6 cellular contexts compared by ENCODE assay signal in genomic region chr19:39398297-39398864, GRCh38. TPM values are rescaled to one million over a fixed set of nuclear protein-coding genes. Genes with fewer than 3 reads are reported as not detected.
DNase-seq lines count a peak whose midpoint lies in the region; ATAC-seq and TF ChIP-seq lines count a peak whose summit lies in the region.

No MANE protein-coding gene starts in this region.

- 79 to 85% methylated on average over 11 of the region's 11 CpGs for WGBS in heart right ventricle, 2 donors

- H3K27me3 ChIP-seq in heart right ventricle = no peaks in the 10 kb centered on the region

- no peak for TF ChIP-seq CTCF in GM13976 (IDR thresholded peaks at IDR 0.05; ENCODE audit: borderline replicate concordance, control extremely low read depth, extremely low read depth, insufficient read depth, missing control alignments)
- no peak for TF ChIP-seq CTCF in heart right ventricle (IDR thresholded peaks at IDR 0.05)

- peak in 6 of 8 donors; percentile 6 to 23 (median 10) for ATAC-seq in heart right ventricle
- ATAC-seq in HG03280 (IDR thresholded peaks at IDR 0.05; ENCODE audit: unreplicated experiment) = no peak
- no peak for ATAC-seq in GM18517 (IDR thresholded peaks at IDR 0.05; ENCODE audit: unreplicated experiment)

- DNase-seq in GM13976 (ENCODE audit: low spot score) (peak; percentile 61), heart right ventricle (peak; percentile 66 to 69), stromal cell of bone marrow (ENCODE audit: low read depth) (peak; percentile 83)
- DNase-seq in activated CD4-positive, alpha-beta T cell treated with anti-CD3 and anti-CD28 coated beads, Interleukin-2, amount 50 U/mL, for 1 hour = peak; percentile 51

- intact Hi-C loops in heart right ventricle (cut with DNase I) = loop anchor here in 5 of 10 donors (1.0 to 5.0 kb wide), 3 partner anchors 13 to 139 kb away; partner anchors contain the start of gene EID2B (in 3 of the 5)

- in situ Hi-C loops in GM13976 (cut with MboI; ENCODE audit: low sequenced_read_pairs, unreplicated experiment) = no loop called here

- H3K4me1 ChIP-seq in heart right ventricle = peaks cover 12 to 64% (median 30%) of the 10 kb centered on the region in 9 donors

- peak overlapping the region; percentile 32 to 97 (median 78) for H3K27ac ChIP-seq in heart right ventricle

- no peaks in the 10 kb centered on the region for H3K9me3 ChIP-seq in heart right ventricle

- peak overlapping the region in 2 of 10 donors; percentile 21 to 28 for H3K4me3 ChIP-seq in heart right ventricle

- peaks cover 0 to 50% (median 9%) of the 10 kb centered on the region in 9 donors for H3K36me3 ChIP-seq in heart right ventricle

RNA-seq across cellular contexts. Expression of gene MED29, which starts 7.2 kb away (rescaled TPM):
- total RNA-seq in heart right ventricle = 10 to 100 TPM; 22.9 to 32.3 (median 27.1) TPM
- polyA plus RNA-seq in heart right ventricle = 10 to 100 TPM; 16.2 to 30.8 TPM

RNA-seq across cellular contexts. Expression of gene PAF1, which starts 7.5 kb away (rescaled TPM):
- total RNA-seq in heart right ventricle = 10 to 100 TPM; 34.3 to 46.4 (median 38.8) TPM
- polyA plus RNA-seq in heart right ventricle = 10 to 100 TPM; 24.1 to 48.2 TPM

RNA-seq across cellular contexts. Expression of gene ZFP36, which starts 8.3 kb away (rescaled TPM):
- total RNA-seq in heart right ventricle = 100 to 1,000 TPM in 2 of 10 donors, 10 to 100 TPM in 8; 22.8 to 194 (median 48.1) TPM
- 10 to 100 TPM; 60.2 to 63.2 TPM for polyA plus RNA-seq in heart right ventricle

RNA-seq across cellular contexts. Expression of gene PLEKHG2, which starts 14.1 kb away (rescaled TPM):
- 10 to 100 TPM in 9 of 10 donors, 1 to 10 TPM in 1; 8.3 to 23.1 (median 15.1) TPM for total RNA-seq in heart right ventricle
- 10 to 100 TPM in 1 of 2 donors, 1 to 10 TPM in 1; 6.9 to 22.7 TPM for polyA plus RNA-seq in heart right ventricle

RNA-seq across cellular contexts. Expression of gene RPS16, which starts 37.4 kb away (rescaled TPM):
- 1,000 to 10,000 TPM in 7 of 10 donors, 100 to 1,000 TPM in 3; 936 to 1,726 (median 1,424) TPM for total RNA-seq in heart right ventricle
- polyA plus RNA-seq in heart right ventricle = 1,000 to 10,000 TPM in 1 of 2 donors, 100 to 1,000 TPM in 1; 974 to 3,280 TPM

Comparison
In these comparisons a context has a peak if more than half of its experiments do, and no peak if none do; other contexts are left out.
1. ATAC-seq: peak in heart right ventricle (6 of 8); none in HG03280 (single experiment) and GM18517 (single experiment).
2. Peak in every context shown above with its lines, with median percentiles within 50 percentile points of each other: DNase-seq.